14 cellular contexts compared by ENCODE assay signal in genomic region chr6:69942485-69942884, GRCh38.
DNase-seq lines count a peak whose midpoint lies in the region; ATAC-seq and TF ChIP-seq lines count a peak whose summit lies in the region.
"Had no signal": no experiment of that assay in that cellular context is flagged by ENCODE, and none has a peak within 500 bp of the region (broad histone marks: within the 10 kb centered on the region; RNA-seq: fewer than 3 reads in every experiment).

No MANE protein-coding gene starts in this region.

- H3K27me3 Mint-ChIP-seq in activated T-helper 2 cell treated with anti-CD3 and anti-CD28 coated beads, Interferon-gamma antibody, Interleukin-2, Interleukin-4, amounts not matched to agents 10 μg/mL and 5 μg/mL and 100 μg/mL, durations not matched to agents 14 hours and 24 hours and 36 hours (ENCODE audit: low read depth), result no peaks in the 10 kb centered on the region

- no peak overlapping the region for H3K27ac Mint-ChIP-seq in activated T-helper 2 cell treated with anti-CD3 and anti-CD28 coated beads, Interferon-gamma antibody, Interleukin-2, Interleukin-4, amounts not matched to agents 10 μg/mL and 5 μg/mL and 100 μg/mL, durations not matched to agents 14 hours and 24 hours and 36 hours
- H3K27ac Mint-ChIP-seq: CD4-positive, alpha-beta memory T cell had no signal

- TF ChIP-seq CTCF in fibroblast of the aortic adventitia (IDR thresholded peaks at IDR 0.05; ENCODE audit: insufficient read depth, low read length), result no peak

- intact Hi-C loops in activated T-helper 2 cell treated with anti-CD3 and anti-CD28 coated beads, Interferon-gamma antibody, Interleukin-2, Interleukin-4, amounts not matched to agents 10 μg/mL and 5 μg/mL and 100 μg/mL, durations not matched to agents 14 hours and 24 hours and 36 hours (cut with micrococcal nuclease), result no loop called here

- H3K4me1 Mint-ChIP-seq in activated T-helper 2 cell treated with anti-CD3 and anti-CD28 coated beads, Interferon-gamma antibody, Interleukin-2, Interleukin-4, amounts not matched to agents 10 μg/mL and 5 μg/mL and 100 μg/mL, durations not matched to agents 14 hours and 24 hours and 36 hours (ENCODE audit: low read depth), result no peaks in the 10 kb centered on the region
- H3K4me1 Mint-ChIP-seq: CD4-positive, alpha-beta memory T cell had no signal

- in situ Hi-C loops in ACHN (cut with HindIII; ENCODE audit: low pct_ligation_motif_present, low pct_unique_long_range_greater_than_20kb, low sequenced_read_pairs), result no loop called here

- no peaks in the 10 kb centered on the region for H3K9me3 Mint-ChIP-seq in activated T-helper 2 cell treated with anti-CD3 and anti-CD28 coated beads, Interferon-gamma antibody, Interleukin-2, Interleukin-4, amounts not matched to agents 10 μg/mL and 5 μg/mL and 100 μg/mL, durations not matched to agents 14 hours and 24 hours and 36 hours
- H3K9me3 Mint-ChIP-seq: CD4-positive, alpha-beta memory T cell had no signal

- H3K4me3 Mint-ChIP-seq in activated T-helper 2 cell treated with anti-CD3 and anti-CD28 coated beads, Interferon-gamma antibody, Interleukin-2, Interleukin-4, amounts not matched to agents 10 μg/mL and 5 μg/mL and 100 μg/mL, durations not matched to agents 14 hours and 24 hours and 36 hours (ENCODE audit: low read depth), result no peak overlapping the region
- H3K4me3 Mint-ChIP-seq: CD4-positive, alpha-beta memory T cell had no signal

- no peak for ATAC-seq in HG02642 (IDR thresholded peaks at IDR 0.05; ENCODE audit: poor library complexity, unreplicated experiment)

- no peaks in the 10 kb centered on the region for H3K36me3 Mint-ChIP-seq in activated T-helper 2 cell treated with anti-CD3 and anti-CD28 coated beads, Interferon-gamma antibody, Interleukin-2, Interleukin-4, amounts not matched to agents 10 μg/mL and 5 μg/mL and 100 μg/mL, durations not matched to agents 14 hours and 24 hours and 36 hours (ENCODE audit: low read depth)
- H3K36me3 Mint-ChIP-seq: CD4-positive, alpha-beta memory T cell had no signal

- peak; percentile 8 for DNase-seq in ELR (ENCODE audit: low read depth)
- peak; percentile 32 for DNase-seq in LHCN-M2 (ENCODE audit: low read depth)
- DNase-seq in fibroblast of the aortic adventitia (ENCODE audit: low read depth), result peak; percentile 3
- no peak for DNase-seq in activated T-helper 2 cell treated with anti-CD3 and anti-CD28 coated beads, Interferon-gamma antibody, Interleukin-2, Interleukin-4, amounts not matched to agents 10 μg/mL and 5 μg/mL and 100 μg/mL, durations not matched to agents 14 hours and 24 hours and 36 hours (ENCODE audit: low spot score)
- DNase-seq in ACHN, result no peak
- DNase-seq: C1 segment of cervical spinal cord; Calu3; CD4-positive, alpha-beta memory T cell; COR-L47; DMS53; DMS79 treated with DMSO at 0.1 percent for 48 hours; H7; HCEC 1CT had no signal

- no peak overlapping the region for H3K4me3 ChIP-seq in fibroblast of the aortic adventitia (ENCODE audit: low read depth, low read length)

Comparison
In these comparisons a context has a peak if more than half of its experiments do, and no peak if none do; other contexts are left out.
1. DNase-seq: peak in ELR (single experiment), LHCN-M2 (single experiment) and fibroblast of the aortic adventitia (single experiment); none in activated T-helper 2 cell treated with anti-CD3 and anti-CD28 coated beads, Interferon-gamma antibody, Interleukin-2, Interleukin-4, amounts not matched to agents 10 μg/mL and 5 μg/mL and 100 μg/mL, durations not matched to agents 14 hours and 24 hours and 36 hours (single experiment) and ACHN (single experiment).